13 cellular contexts compared by ENCODE assay signal in genomic region chr9:79577969-79578723, GRCh38. TPM values are rescaled to one million over a fixed set of nuclear protein-coding genes. Genes with fewer than 3 reads are reported as not detected.
A peak's percentile ranks its signal among the peaks of the same experiment; 100 is the strongest.
DNase-seq lines count a peak whose midpoint lies in the region; ATAC-seq lines count a peak whose summit lies in the region.
"Had no signal": no experiment of that assay in that cellular context is flagged by ENCODE, and none has a peak within 500 bp of the region (broad histone marks: within the 10 kb centered on the region; RNA-seq: fewer than 3 reads in every experiment).

No MANE protein-coding gene starts in this region.

- H3K36me3 Mint-ChIP-seq in activated naive CD8-positive, alpha-beta T cell treated with anti-CD3 and anti-CD28 coated beads for 36 hours = peaks cover 51% of the 10 kb centered on the region
- H3K36me3 Mint-ChIP-seq in memory B cell = peaks cover 11% of the 10 kb centered on the region

- ATAC-seq in Right ventricle myocardium inferior = peak; percentile 43
- ATAC-seq in memory B cell (ENCODE audit: low read depth) = no peak
- no peak for ATAC-seq in GM19395 (IDR thresholded peaks at IDR 0.05; ENCODE audit: unreplicated experiment)
- ATAC-seq: activated naive CD4-positive, alpha-beta T cell treated with anti-CD3 and anti-CD28 coated beads, Interleukin-2, amount 50 U/mL, for 72 hours had no signal

- intact Hi-C loops in Right ventricle myocardium inferior (cut with DNase I) (no loop called here), cardiac septum (cut with DNase I) (loop anchor here (10.0 kb wide), 1 partner anchor 227 kb away; no protein-coding TSS in a partner anchor)

- H3K27ac Mint-ChIP-seq in activated naive CD8-positive, alpha-beta T cell treated with anti-CD3 and anti-CD28 coated beads for 36 hours = peak overlapping the region; percentile 12
- peak overlapping the region; percentile 69 for H3K27ac Mint-ChIP-seq in memory B cell
- H3K27ac Mint-ChIP-seq: activated naive CD4-positive, alpha-beta T cell treated with anti-CD3 and anti-CD28 coated beads, Interleukin-2, amount 50 U/mL, for 72 hours had no signal

- H3K4me1 Mint-ChIP-seq in activated naive CD8-positive, alpha-beta T cell treated with anti-CD3 and anti-CD28 coated beads for 36 hours = peaks cover 77% of the 10 kb centered on the region
- peaks cover 51% of the 10 kb centered on the region for H3K4me1 Mint-ChIP-seq in memory B cell

- no peak overlapping the region for H3K4me3 Mint-ChIP-seq in activated naive CD8-positive, alpha-beta T cell treated with anti-CD3 and anti-CD28 coated beads for 36 hours
- H3K4me3 Mint-ChIP-seq in memory B cell = no peak overlapping the region

- no peaks in the 10 kb centered on the region for H3K27me3 Mint-ChIP-seq in activated naive CD8-positive, alpha-beta T cell treated with anti-CD3 and anti-CD28 coated beads for 36 hours
- H3K27me3 Mint-ChIP-seq in memory B cell = no peaks in the 10 kb centered on the region

- no peak for DNase-seq in Right ventricle myocardium inferior (ENCODE audit: missing footprints)
- DNase-seq in cardiac septum (ENCODE audit: low spot score) = no peak
- DNase-seq in activated naive CD8-positive, alpha-beta T cell treated with anti-CD3 and anti-CD28 coated beads for 36 hours = no peak
- no peak for DNase-seq in memory B cell (ENCODE audit: low spot score in 2 of 2)
- no peak for DNase-seq in OCI-M2 (lab: John Stamatoyannopoulos, UW; ENCODE audit: unreplicated experiment)
- no peak for DNase-seq in cerebellar nuclear complex (lab: John Stamatoyannopoulos, UW)
- no peak for DNase-seq in stimulated activated CD4-positive, alpha-beta T cell treated with anti-CD3 and anti-CD28 coated beads, Interleukin-12 subunit alpha, Interleukin-12 subunit beta, amount 100 ng/mL, for 4 hours
- DNase-seq: activated CD4-positive, alpha-beta T cell treated with anti-CD3 and anti-CD28 coated beads for 1 hour; Caco-2; small intestine; stimulated activated naive CD4-positive, alpha-beta T cell treated with Interleukin-2 at 50 U/mL for 16 hours had no signal

- no peaks in the 10 kb centered on the region for H3K9me3 Mint-ChIP-seq in activated naive CD8-positive, alpha-beta T cell treated with anti-CD3 and anti-CD28 coated beads for 36 hours
- H3K9me3 Mint-ChIP-seq in memory B cell = no peaks in the 10 kb centered on the region
- H3K9me3 Mint-ChIP-seq: activated naive CD4-positive, alpha-beta T cell treated with anti-CD3 and anti-CD28 coated beads, Interleukin-2, amount 50 U/mL, for 72 hours had no signal

RNA-seq across cellular contexts. Expression of gene TLE4, which starts 6.4 kb away (rescaled TPM):
- total RNA-seq in Right ventricle myocardium inferior (12.1 TPM), cardiac septum (17.4 TPM)
- total RNA-seq in activated naive CD8-positive, alpha-beta T cell treated with anti-CD3 and anti-CD28 coated beads for 36 hours = 10 to 100 TPM; 30.1 to 35.3 TPM
